Comparison of ENCODE assay signal across 20 cellular contexts in the genomic region with DNA sequence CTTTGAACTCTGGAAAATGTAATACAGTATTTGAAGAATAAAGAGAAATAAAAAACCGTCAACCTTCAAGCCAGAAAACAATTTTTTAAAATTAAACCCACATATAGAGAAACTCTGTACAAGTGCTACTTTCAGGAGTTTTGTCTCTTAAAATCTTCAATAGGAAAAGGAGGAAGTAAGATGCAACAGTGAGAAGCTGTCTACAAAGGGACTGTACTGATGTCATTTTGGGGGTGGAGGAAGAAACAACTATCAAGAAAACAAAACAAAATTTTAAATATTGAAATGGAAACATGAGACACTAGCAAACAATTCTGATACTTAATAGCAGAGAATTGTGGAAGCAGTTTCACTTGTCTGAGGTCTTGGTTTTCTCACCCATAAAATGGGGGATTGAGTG.
A peak's percentile ranks its signal among the peaks of the same experiment; 100 is the strongest.
DNase-seq lines count a peak whose midpoint lies in the region; ATAC-seq, FAIRE-seq and TF ChIP-seq lines count a peak whose summit lies in the region.
"Had no signal": no experiment of that assay in that cellular context is flagged by ENCODE, and none has a peak within 500 bp of the region (broad histone marks: within the 10 kb centered on the region; RNA-seq: fewer than 3 reads in every experiment).

No MANE protein-coding gene starts in this region.

- TF ChIP-seq CTCF in CD14-positive monocyte (IDR thresholded peaks at IDR 0.05), result no peak
- TF ChIP-seq CTCF in Caco-2 (IDR thresholded peaks at IDR 0.05; ENCODE audit: insufficient read depth in 1 of 2, low read depth in 1 of 2, low read length in 1 of 2, severe bottlenecking in 1 of 2, unreplicated experiment in 1 of 2), result no peak
- TF ChIP-seq CTCF in GM12878 (IDR thresholded peaks at IDR 0.05 in 2 of 3, conservative IDR thresholded peaks at IDR 0.05 in 1 of 3; ENCODE audit: control insufficient read depth in 2 of 3, extremely low read depth in 1 of 3, insufficient read depth in 1 of 3, low read depth in 3 of 3, low read length in 3 of 3), result no peak
- TF ChIP-seq CTCF in gastroesophageal sphincter (IDR thresholded peaks at IDR 0.05), result no peak

- peak overlapping the region in 4 of 7 donors; percentile 0 to 69 (median 30) for H3K27ac Mint-ChIP-seq in CD14-positive monocyte
- peak overlapping the region; percentile 78 for H3K27ac Mint-ChIP-seq in Caco-2 (ENCODE audit: unreplicated experiment)
- H3K27ac Mint-ChIP-seq in IgD-negative memory B cell, result peak overlapping the region in 2 of 3 donors; percentile 63 to 69

- intact Hi-C loops in CD14-positive monocyte (cut with micrococcal nuclease), result no loop called here
- intact Hi-C loops in Caco-2 (cut with micrococcal nuclease; ENCODE audit: unreplicated experiment), result no loop called here
- intact Hi-C loops in GM12878 (cut with micrococcal nuclease; ENCODE audit: unreplicated experiment), result no loop called here

- H3K36me3 ChIP-seq in Caco-2 (ENCODE audit: control insufficient read depth, insufficient read depth, low read length) (no peaks in the 10 kb centered on the region; the same call in 1 of the 2 replicates), GM12878 (ENCODE audit: control insufficient read depth in 2 of 2, insufficient read depth in 2 of 2, low read length in 1 of 2) (no peaks in the 10 kb centered on the region; a peak in 1 of 4 replicates), gastroesophageal sphincter (no peaks in the 10 kb centered on the region)
- H3K36me3 ChIP-seq: Peyer's patch, upper lobe of right lung had no signal

- H3K27me3 ChIP-seq in Caco-2 (replicated peaks; ENCODE audit: control insufficient read depth, insufficient read depth, low read length) (no peaks in the 10 kb centered on the region), GM12878 (replicated peaks in 1 of 2; ENCODE audit: control insufficient read depth in 2 of 2, insufficient read depth in 2 of 2, low read length in 1 of 2) (no peaks in the 10 kb centered on the region), gastroesophageal sphincter (no peaks in the 10 kb centered on the region)
- H3K27me3 ChIP-seq: BLaER1, Peyer's patch, upper lobe of right lung had no signal

- TF ChIP-seq POLR2A in GM12878 (IDR thresholded peaks at IDR 0.05; ENCODE audit: low read depth, low read length), result no peak
- TF ChIP-seq POLR2A in gastroesophageal sphincter (IDR thresholded peaks at IDR 0.05), result no peak

- H2AFZ ChIP-seq in GM12878 (ENCODE audit: control insufficient read depth, low read depth, low read length), result no peak overlapping the region

- RAD21 ChIA-PET in GM12878 (lab: Charles Lee; ENCODE audit: unreplicated experiment), result interaction anchor here (1.1 to 1.6 kb wide), 3 partner anchors 16 to 82 kb away, joined by 3 to 5 read pairs (median 4); no protein-coding TSS in a partner anchor

- no peak overlapping the region for H3K9ac ChIP-seq in GM12878 (ENCODE audit: control insufficient read depth, insufficient read depth, low read length)
- H3K9ac ChIP-seq: BLaER1 had no signal

- H3K79me2 ChIP-seq in GM12878 (ENCODE audit: control insufficient read depth, insufficient read depth, low read length), result no peaks in the 10 kb centered on the region; the same call in 1 of the 2 replicates

- peaks cover 0 to 2% (median 0%) of the 10 kb centered on the region in 3 donors for H3K27me3 Mint-ChIP-seq in CD14-positive monocyte (ENCODE audit: low read depth in 3 of 3)
- H3K27me3 Mint-ChIP-seq in Caco-2 (ENCODE audit: insufficient read depth, unreplicated experiment), result no peaks in the 10 kb centered on the region
- no peaks in the 10 kb centered on the region for H3K27me3 Mint-ChIP-seq in IgD-negative memory B cell

- H3K4me1 Mint-ChIP-seq in CD14-positive monocyte (peaks cover 6% of the 10 kb centered on the region), Caco-2 (ENCODE audit: low read depth, unreplicated experiment) (peaks cover 44% of the 10 kb centered on the region), IgD-negative memory B cell (peaks cover 6 to 14% (median 7%) of the 10 kb centered on the region in 3 donors)

- SMC1A ChIA-PET in GM12878 (lab: Charles Lee; ENCODE audit: uncharacterized antibody, unreplicated experiment), result interaction anchor here (0.8 to 2.1 kb wide), 8 partner anchors 8 to 443 kb away, joined by 3 to 8 read pairs (median 3); no protein-coding TSS in a partner anchor

- H3K4me2 ChIP-seq in GM12878 (ENCODE audit: control insufficient read depth, insufficient read depth), result no peak overlapping the region; the same call in 1 of the 2 replicates
- H3K4me2 ChIP-seq: BLaER1 had no signal

- H3K36me3 Mint-ChIP-seq in CD14-positive monocyte (peaks cover 21 to 26% of the 10 kb centered on the region in 2 donors), Caco-2 (ENCODE audit: insufficient read depth, unreplicated experiment) (peaks cover 35% of the 10 kb centered on the region), IgD-negative memory B cell (peaks cover 6% of the 10 kb centered on the region)

- FAIRE-seq in GM12878 (lab: Jason Lieb, UNC), result peak; percentile 80
- FAIRE-seq: astrocyte had no signal

- peaks cover 35% of the 10 kb centered on the region for H3K4me1 ChIP-seq in Caco-2
- peaks cover 6% of the 10 kb centered on the region; the same call in 1 of the 2 replicates for H3K4me1 ChIP-seq in GM12878 (ENCODE audit: control insufficient read depth, insufficient read depth, low read length)
- H3K4me1 ChIP-seq in gastroesophageal sphincter, result peaks cover 0 to 22% (median 0%) of the 10 kb centered on the region in 3 donors
- H3K4me1 ChIP-seq: BLaER1, Peyer's patch, upper lobe of right lung had no signal

- 94% methylated on average over 1 of the region's 1 CpG for WGBS in GM12878 (ENCODE audit: insufficient coverage, insufficient replicate concordance, low lambda C conversion rate, missing lambda C conversion rate)
- 67 to 81% methylated on average over 1 of the region's 1 CpG for WGBS in gastroesophageal sphincter (ENCODE audit: low coverage in 1 of 2), 2 donors

- TF ChIP-seq EP300 in GM12878 (IDR thresholded peaks at IDR 0.05; ENCODE audit: borderline replicate concordance in 1 of 2, control insufficient read depth in 1 of 2, low read depth in 2 of 2, low read length in 2 of 2) (no peak), gastroesophageal sphincter (IDR thresholded peaks at IDR 0.05) (no peak)

- ATAC-seq in GM12878 (peak; percentile 86), gastroesophageal sphincter (no peak)
- ATAC-seq: stimulated activated naive CD8-positive, alpha-beta T cell treated with anti-CD3 and anti-CD28 coated beads, Interleukin-15, Interleukin-2, amounts not matched to agents 100 U/mL and 50 U/mL, for 24 hours; upper lobe of right lung had no signal

- no peaks in the 10 kb centered on the region for H4K20me1 ChIP-seq in GM12878 (ENCODE audit: control insufficient read depth, insufficient read depth)

- no peaks in the 10 kb centered on the region for H3K9me3 ChIP-seq in Caco-2
- H3K9me3 ChIP-seq in GM12878 (replicated peaks; ENCODE audit: control insufficient read depth, insufficient read depth, low read length), result no peaks in the 10 kb centered on the region
- H3K9me3 ChIP-seq in gastroesophageal sphincter, result no peaks in the 10 kb centered on the region
- H3K9me3 ChIP-seq: BLaER1, Peyer's patch, upper lobe of right lung had no signal

- in situ Hi-C loops in GM12878 (cut with MboI), result no loop called here

- DNase-seq in CD14-positive monocyte (ENCODE audit: low spot score) (no peak), Caco-2 (no peak), GM12878 (ENCODE audit: low read depth, low spot score) (no peak), NCI-H345 treated with DMSO at 0.1 percent for 48 hours (lab: John Stamatoyannopoulos, UW; ENCODE audit: unreplicated experiment) (no peak), NK-92 (lab: John Stamatoyannopoulos, UW; ENCODE audit: unreplicated experiment) (no peak)
- no peak for DNase-seq in central memory CD4-positive, alpha-beta T cell
- DNase-seq: activated gamma-delta T cell; DMS53; erythroblast; HCEC 1CT; NCI-H2029; NCI-H524 treated with DMSO at 0.1 percent for 48 hours; Peyer's patch; stimulated activated naive CD8-positive, alpha-beta T cell treated with anti-CD3 and anti-CD28 coated beads, Interleukin-15, Interleukin-2, amounts not matched to agents 100 U/mL and 50 U/mL, for 24 hours; upper lobe of right lung had no signal

- H3K27ac ChIP-seq in GM12878 (ENCODE audit: control insufficient read depth, insufficient read depth) (peak overlapping the region; percentile 14; the same call in 1 of the 2 replicates), gastroesophageal sphincter (no peak overlapping the region)
- H3K27ac ChIP-seq: BLaER1, Peyer's patch, upper lobe of right lung, VCaP had no signal

- POLR2A ChIA-PET in Caco-2 (lab: Charles Lee) (no interaction called here), GM12878 (lab: Charles Lee) (no interaction called here)

- H3K9me3 Mint-ChIP-seq in CD14-positive monocyte, result no peaks in the 10 kb centered on the region
- H3K9me3 Mint-ChIP-seq in Caco-2 (ENCODE audit: unreplicated experiment), result no peaks in the 10 kb centered on the region
- H3K9me3 Mint-ChIP-seq in IgD-negative memory B cell, result no peaks in the 10 kb centered on the region

- CTCF ChIA-PET in Caco-2 (lab: Charles Lee), result interaction anchor here (0.6 to 1.1 kb wide), 2 partner anchors 14 to 16 kb away, joined by 3 read pairs; no protein-coding TSS in a partner anchor
- CTCF ChIA-PET in GM12878 (lab: Yijun Ruan, JAX), result interaction anchor here (0.9 to 2.8 kb wide), 4 partner anchors 8 to 15 kb away, joined by 3 to 8 read pairs (median 4); no protein-coding TSS in a partner anchor

- TF ChIP-seq RAD21 in GM12878 (IDR thresholded peaks at IDR 0.05; ENCODE audit: insufficient read depth, low read depth, low read length), result no peak

- H3K4me3 Mint-ChIP-seq in CD14-positive monocyte, result no peak overlapping the region
- no peak overlapping the region for H3K4me3 Mint-ChIP-seq in Caco-2 (ENCODE audit: unreplicated experiment)
- no peak overlapping the region for H3K4me3 Mint-ChIP-seq in IgD-negative memory B cell

- H3K4me3 ChIP-seq in Caco-2 (ENCODE audit: low read depth, low read length) (no peak overlapping the region), GM12878 (no peak overlapping the region), gastroesophageal sphincter (no peak overlapping the region)
- H3K4me3 ChIP-seq: BLaER1, Peyer's patch, upper lobe of right lung had no signal

- BruUV-seq in Caco-2 (replicated peaks; lab: Mats Ljungman, UMichigan), result no TSS peak
- BruUV-seq in GM12878 (replicated peaks; lab: Mats Ljungman, UMichigan), result no TSS peak

TF ChIP-seq in GM12878, 131 proteins besides CTCF, POLR2A, EP300 and RAD21 (continues in another document):
- peak; percentile 47 to 67; a peak in 2 of 4 replicates for TF ChIP-seq IKZF2 (IDR thresholded peaks at IDR 0.05)
